9 cellular contexts compared by ENCODE assay signal in the genomic region with DNA sequence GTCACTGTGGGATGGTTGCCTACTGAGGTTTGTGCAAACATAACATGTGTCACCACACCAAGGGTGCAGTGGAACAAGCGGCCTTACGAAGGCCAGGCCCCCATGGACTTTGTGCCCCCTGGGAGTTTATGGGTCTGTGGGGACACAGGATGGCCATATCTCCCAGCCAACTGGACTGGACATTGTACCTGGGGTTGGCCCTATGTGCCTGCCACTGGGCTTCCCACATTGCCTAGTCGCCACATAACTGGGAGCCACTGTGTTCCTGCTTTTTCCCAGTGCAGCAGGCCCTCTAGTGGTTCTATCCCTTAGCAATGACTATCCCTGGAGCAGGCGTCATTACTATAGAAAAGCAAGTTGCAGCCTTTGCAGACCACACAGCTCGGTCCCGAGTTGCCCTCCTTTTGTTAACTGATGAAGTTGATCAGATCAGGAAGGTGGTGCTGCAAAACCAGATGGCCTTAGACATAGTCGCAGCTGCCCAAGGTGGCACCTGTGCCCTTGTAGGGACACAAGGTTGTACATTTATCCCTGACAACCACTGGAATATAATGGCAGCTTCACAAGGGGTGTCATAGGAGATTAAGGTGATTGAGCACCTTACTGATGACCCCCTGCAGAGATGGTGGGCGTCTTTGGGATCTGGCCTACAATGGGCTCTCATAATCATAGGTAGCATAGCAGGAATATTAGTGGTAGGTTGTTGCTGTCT. TPM values are rescaled to one million over a fixed set of nuclear protein-coding genes. Genes with fewer than 3 reads are reported as not detected.
DNase-seq lines count a peak whose midpoint lies in the region; ATAC-seq and TF ChIP-seq lines count a peak whose summit lies in the region.
"Had no signal": no experiment of that assay in that cellular context is flagged by ENCODE, and none has a peak within 500 bp of the region (broad histone marks: within the 10 kb centered on the region; RNA-seq: fewer than 3 reads in every experiment).

No MANE protein-coding gene starts in this region.

- no peaks in the 10 kb centered on the region for H3K36me3 ChIP-seq in left lung

- no peaks in the 10 kb centered on the region for H3K9me3 Mint-ChIP-seq in stimulated activated memory B cell treated with anti-CD40 and anti-IgM and Interleukin-4, amounts not matched to agents 10 μg/mL and 1 μg/mL and 100 μg/mL, for 72 hours
- H3K9me3 Mint-ChIP-seq in activated naive CD4-positive, alpha-beta T cell treated with anti-CD3 and anti-CD28 coated beads, Interleukin-2, amount 50 U/mL, for 72 hours, result no peaks in the 10 kb centered on the region
- H3K9me3 Mint-ChIP-seq: dendritic cell treated with granulocyte-macrophage colony-stimulating factor and Interleukin-4, amounts not matched to agents 40 ng/mL and 50 ng/mL, for 4 days had no signal

- no peaks in the 10 kb centered on the region for H3K9me3 ChIP-seq in left lung

- H3K27ac ChIP-seq in C4-2B (no peak overlapping the region), left lung (no peak overlapping the region)

- H3K4me3 ChIP-seq in HFF-Myc (replicated peaks; ENCODE audit: low read depth, low read length) (no peak overlapping the region), left lung (no peak overlapping the region)

- TF ChIP-seq CTCF in C4-2B (conservative IDR thresholded peaks at IDR 0.05) (peak; percentile 69), HFF-Myc (IDR thresholded peaks at IDR 0.05; ENCODE audit: low read depth, low read length, missing control alignments) (peak; percentile 58), left lung (IDR thresholded peaks at IDR 0.05) (peak; percentile 27 to 32)

- no peak overlapping the region for H3K27ac Mint-ChIP-seq in stimulated activated memory B cell treated with anti-CD40 and anti-IgM and Interleukin-4, amounts not matched to agents 10 μg/mL and 1 μg/mL and 100 μg/mL, for 72 hours
- no peak overlapping the region for H3K27ac Mint-ChIP-seq in activated naive CD4-positive, alpha-beta T cell treated with anti-CD3 and anti-CD28 coated beads, Interleukin-2, amount 50 U/mL, for 72 hours
- H3K27ac Mint-ChIP-seq: dendritic cell treated with granulocyte-macrophage colony-stimulating factor and Interleukin-4, amounts not matched to agents 40 ng/mL and 50 ng/mL, for 4 days had no signal

- peaks cover 12% of the 10 kb centered on the region for H3K4me1 Mint-ChIP-seq in stimulated activated memory B cell treated with anti-CD40 and anti-IgM and Interleukin-4, amounts not matched to agents 10 μg/mL and 1 μg/mL and 100 μg/mL, for 72 hours

- DNase-seq in HFF-Myc (ENCODE audit: extremely low read depth, low read depth) (no peak), amniotic epithelial cell (ENCODE audit: low read depth) (peak; percentile 29), left lung (no peak)
- DNase-seq in central memory CD4-positive, alpha-beta T cell, result no peak
- no peak for DNase-seq in activated naive CD4-positive, alpha-beta T cell treated with anti-CD3 and anti-CD28 coated beads, Interleukin-2, amount 50 U/mL, for 72 hours (ENCODE audit: low spot score in 2 of 2)

- H3K36me3 Mint-ChIP-seq in stimulated activated memory B cell treated with anti-CD40 and anti-IgM and Interleukin-4, amounts not matched to agents 10 μg/mL and 1 μg/mL and 100 μg/mL, for 72 hours, result no peaks in the 10 kb centered on the region
- no peaks in the 10 kb centered on the region for H3K36me3 Mint-ChIP-seq in activated naive CD4-positive, alpha-beta T cell treated with anti-CD3 and anti-CD28 coated beads, Interleukin-2, amount 50 U/mL, for 72 hours

- no peaks in the 10 kb centered on the region for H3K27me3 Mint-ChIP-seq in stimulated activated memory B cell treated with anti-CD40 and anti-IgM and Interleukin-4, amounts not matched to agents 10 μg/mL and 1 μg/mL and 100 μg/mL, for 72 hours
- H3K27me3 Mint-ChIP-seq: dendritic cell treated with granulocyte-macrophage colony-stimulating factor and Interleukin-4, amounts not matched to agents 40 ng/mL and 50 ng/mL, for 4 days had no signal

- H3K27me3 ChIP-seq in left lung, result no peaks in the 10 kb centered on the region

- ATAC-seq in left lung, result peak; percentile 49
- no peak for ATAC-seq in stimulated activated memory B cell treated with anti-CD40 and anti-IgM and Interleukin-4, amounts not matched to agents 10 μg/mL and 1 μg/mL and 100 μg/mL, for 72 hours
- no peak for ATAC-seq in GM19397 (IDR thresholded peaks at IDR 0.05; ENCODE audit: unreplicated experiment)
- ATAC-seq in activated naive CD4-positive, alpha-beta T cell treated with anti-CD3 and anti-CD28 coated beads, Interleukin-2, amount 50 U/mL, for 72 hours, result no peak

- peaks cover 3 to 13% of the 10 kb centered on the region in 2 donors for H3K4me1 ChIP-seq in left lung

- H3K4me3 Mint-ChIP-seq in stimulated activated memory B cell treated with anti-CD40 and anti-IgM and Interleukin-4, amounts not matched to agents 10 μg/mL and 1 μg/mL and 100 μg/mL, for 72 hours, result no peak overlapping the region
- H3K4me3 Mint-ChIP-seq: dendritic cell treated with granulocyte-macrophage colony-stimulating factor and Interleukin-4, amounts not matched to agents 40 ng/mL and 50 ng/mL, for 4 days had no signal

- intact Hi-C loops in left lung (cut with DNase I), result loop anchor here in 1 of 2 donors (10.0 kb wide), 3 partner anchors 72 to 282 kb away; a partner anchor contains a TSS

RNA-seq across cellular contexts. Expression of a gene that starts 15.2 kb away (rescaled TPM):
- not detected for total RNA-seq in left lung
- total RNA-seq in activated naive CD4-positive, alpha-beta T cell treated with anti-CD3 and anti-CD28 coated beads, Interleukin-2, amount 50 U/mL, for 72 hours, result not detected

RNA-seq across cellular contexts. Expression of a gene that starts 18.5 kb away (rescaled TPM):
- total RNA-seq in left lung, result not detected
- not detected for total RNA-seq in activated naive CD4-positive, alpha-beta T cell treated with anti-CD3 and anti-CD28 coated beads, Interleukin-2, amount 50 U/mL, for 72 hours

RNA-seq across cellular contexts. Expression of a gene that starts 35.1 kb away (rescaled TPM):
- not detected for total RNA-seq in left lung
- total RNA-seq in activated naive CD4-positive, alpha-beta T cell treated with anti-CD3 and anti-CD28 coated beads, Interleukin-2, amount 50 U/mL, for 72 hours, result not detected

RNA-seq across cellular contexts. Expression of a gene that starts 45.5 kb away (rescaled TPM):
- not detected for total RNA-seq in left lung
- total RNA-seq in activated naive CD4-positive, alpha-beta T cell treated with anti-CD3 and anti-CD28 coated beads, Interleukin-2, amount 50 U/mL, for 72 hours, result not detected
